ENCODE assay signal across 7 cellular contexts in the genomic region with DNA sequence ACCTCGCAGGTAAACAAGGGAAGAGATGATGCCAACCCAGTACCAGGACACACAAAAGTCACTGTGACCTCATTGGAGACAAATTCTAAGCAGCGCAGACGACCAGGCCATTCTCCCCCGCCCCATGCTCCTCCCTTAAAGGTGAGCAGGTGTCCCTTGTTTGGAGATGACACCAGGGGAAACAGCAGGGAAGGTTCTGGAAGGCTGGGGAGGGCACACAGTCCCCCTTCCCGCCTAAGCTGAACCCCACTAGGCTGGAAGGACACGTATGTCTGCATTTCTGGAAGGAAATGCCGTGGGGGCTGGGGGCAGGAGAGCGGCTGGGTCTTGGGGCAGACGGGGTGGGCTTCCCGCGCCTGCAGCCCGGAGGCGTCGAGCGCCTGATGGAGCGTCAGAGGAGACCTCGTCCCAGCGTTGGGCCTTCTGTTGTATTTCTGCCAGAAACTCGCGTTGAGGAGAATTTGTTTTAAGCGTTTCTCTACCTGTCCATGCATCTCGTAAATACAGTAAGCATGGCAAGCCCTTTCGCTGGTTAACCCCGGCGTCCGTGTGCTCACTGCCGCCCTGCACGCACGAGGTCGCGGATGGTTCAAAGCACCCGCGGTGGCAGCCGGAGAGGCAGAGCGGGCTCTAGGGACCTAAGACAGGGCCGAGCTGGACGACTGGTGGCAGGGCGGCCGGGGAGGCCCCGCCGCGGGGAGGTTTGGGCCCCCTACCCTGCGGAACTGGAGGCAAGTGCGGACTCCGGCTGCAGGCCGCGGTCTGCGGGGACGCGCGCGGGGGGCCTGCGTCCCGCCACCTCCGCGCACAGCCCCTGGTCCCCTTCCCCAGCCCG.
DNase-seq lines count a peak whose midpoint lies in the region; ATAC-seq and TF ChIP-seq lines count a peak whose summit lies in the region.

No MANE protein-coding gene starts in this region.

- H3K9me3 Mint-ChIP-seq in activated naive CD8-positive, alpha-beta T cell (ENCODE audit: low read depth), result no peaks in the 10 kb centered on the region
- H3K9me3 Mint-ChIP-seq in stimulated activated naive CD8-positive, alpha-beta T cell treated with anti-CD3 and anti-CD28 coated beads, Interleukin-15, amount 100 ng/mL, for 72 hours, result no peaks in the 10 kb centered on the region

- no peak for TF ChIP-seq CTCF in GM12865 (IDR thresholded peaks at IDR 0.05; ENCODE audit: insufficient read depth, low read depth, low read length, missing control alignments)

- peak; percentile 18 for ATAC-seq in HG03439 (IDR thresholded peaks at IDR 0.05; ENCODE audit: unreplicated experiment)
- ATAC-seq in stimulated activated naive CD8-positive, alpha-beta T cell treated with anti-CD3 and anti-CD28 coated beads, Interleukin-15, amount 100 ng/mL, for 72 hours, result peak; percentile 33

- peaks cover 13% of the 10 kb centered on the region for H3K4me1 Mint-ChIP-seq in activated naive CD8-positive, alpha-beta T cell (ENCODE audit: low read depth)
- H3K4me1 Mint-ChIP-seq in stimulated activated naive CD8-positive, alpha-beta T cell treated with anti-CD3 and anti-CD28 coated beads, Interleukin-15, amount 100 ng/mL, for 72 hours, result peaks cover 44% of the 10 kb centered on the region

- no peak overlapping the region for H3K27ac Mint-ChIP-seq in activated naive CD8-positive, alpha-beta T cell
- H3K27ac Mint-ChIP-seq in stimulated activated naive CD8-positive, alpha-beta T cell treated with anti-CD3 and anti-CD28 coated beads, Interleukin-15, amount 100 ng/mL, for 72 hours, result peak overlapping the region in 1 of 2 donors; percentile 80

- no peaks in the 10 kb centered on the region for H3K36me3 Mint-ChIP-seq in activated naive CD8-positive, alpha-beta T cell

- peaks cover 40% of the 10 kb centered on the region for H3K27me3 Mint-ChIP-seq in activated naive CD8-positive, alpha-beta T cell
- peaks cover 93% of the 10 kb centered on the region for H3K27me3 Mint-ChIP-seq in stimulated activated naive CD8-positive, alpha-beta T cell treated with anti-CD3 and anti-CD28 coated beads, Interleukin-15, amount 100 ng/mL, for 72 hours

- H3K4me3 Mint-ChIP-seq in activated naive CD8-positive, alpha-beta T cell, result peak overlapping the region; percentile 79
- peak overlapping the region; percentile 75 to 81 for H3K4me3 Mint-ChIP-seq in stimulated activated naive CD8-positive, alpha-beta T cell treated with anti-CD3 and anti-CD28 coated beads, Interleukin-15, amount 100 ng/mL, for 72 hours

- H3K4me3 ChIP-seq in GM12865 (ENCODE audit: low read depth, low read length), result peak overlapping the region; percentile 70

- DNase-seq in GM12865 (ENCODE audit: low read depth) (peak; percentile 37), iPS-NIHi11 (ENCODE audit: low spot score) (peak; percentile 56), NCI-H1436 treated with DMSO at 0.1 percent for 48 hours (lab: John Stamatoyannopoulos, UW) (no peak), cerebellar nuclear complex (lab: John Stamatoyannopoulos, UW) (no peak)
- DNase-seq in stimulated activated naive CD8-positive, alpha-beta T cell treated with anti-CD3 and anti-CD28 coated beads, Interleukin-15, amount 100 ng/mL, for 72 hours, result no peak

Comparison
In these comparisons a context has a peak if more than half of its experiments do, and no peak if none do; other contexts are left out.
1. DNase-seq: peak in GM12865 (single experiment) and iPS-NIHi11 (single experiment); none in stimulated activated naive CD8-positive, alpha-beta T cell treated with anti-CD3 and anti-CD28 coated beads, Interleukin-15, amount 100 ng/mL, for 72 hours (0 of 2), NCI-H1436 treated with DMSO at 0.1 percent for 48 hours (single experiment) and cerebellar nuclear complex (0 of 2).